Comparison of ENCODE assay signal across 13 cellular contexts in the genomic region with DNA sequence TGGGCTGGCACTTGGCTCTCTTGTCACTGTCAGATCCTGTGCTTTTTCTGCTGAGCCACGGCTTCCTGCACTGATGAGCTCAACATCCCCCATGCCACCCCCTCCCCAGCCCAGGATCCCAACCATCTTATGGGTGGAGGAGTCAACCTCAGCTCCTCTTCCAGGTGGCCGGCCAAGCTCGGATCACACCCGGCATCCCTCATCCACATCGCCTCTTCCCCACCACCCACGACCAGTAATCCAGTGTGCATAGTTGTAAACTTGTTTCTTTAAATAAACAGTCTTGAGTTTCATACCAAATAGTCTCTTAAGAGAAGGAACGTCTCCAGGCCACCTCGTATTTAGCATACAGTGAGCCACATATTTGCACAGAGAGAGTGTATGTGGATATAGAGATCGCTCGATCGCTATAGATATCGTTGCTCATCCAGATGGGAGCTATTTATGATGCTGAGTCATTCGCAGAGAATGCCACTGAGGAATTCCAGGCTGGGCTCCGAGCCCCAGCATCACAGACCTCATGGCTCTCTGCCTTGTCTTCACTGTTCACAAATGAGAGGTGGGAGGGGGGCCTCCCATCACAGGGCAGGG.
DNase-seq lines count a peak whose midpoint lies in the region; ATAC-seq and TF ChIP-seq lines count a peak whose summit lies in the region.
"Had no signal": no experiment of that assay in that cellular context is flagged by ENCODE, and none has a peak within 500 bp of the region (broad histone marks: within the 10 kb centered on the region; RNA-seq: fewer than 3 reads in every experiment).

No MANE protein-coding gene starts in this region.

- DNase-seq in GM04504 (ENCODE audit: low read depth) (peak; percentile 84), NCI-H460 (ENCODE audit: extremely low read depth, low read depth) (peak; percentile 44), dorsolateral prefrontal cortex (peak in 4 of 10 donors; percentile 40 to 65 (median 61)), occipital lobe (lab: John Stamatoyannopoulos, UW) (peak; percentile 48), body of pancreas (no peak), NCI-H510A (lab: John Stamatoyannopoulos, UW) (no peak)
- DNase-seq in activated CD4-positive, alpha-beta T cell treated with anti-CD3 and anti-CD28 coated beads, Interleukin-2, amount 50 U/mL, for 48 hours: no peak
- DNase-seq: activated effector memory CD4-positive, alpha-beta T cell treated with anti-CD3 and anti-CD28 coated beads, Interleukin-2, amount 50 U/mL, for 16 hours; erythroblast; NCI-H526; stimulated activated CD4-positive, alpha-beta T cell treated with anti-CD3 and anti-CD28 coated beads, Interleukin-1b, Interleukin-23, amount 100 ng/mL, for 48 hours; transverse colon had no signal

- H3K27me3 ChIP-seq in dorsolateral prefrontal cortex (peaks cover 0 to 8% (median 0%) of the 10 kb centered on the region in 45 donors), body of pancreas (no peaks in the 10 kb centered on the region)

- H3K4me1 ChIP-seq in body of pancreas: no peaks in the 10 kb centered on the region
- H3K4me1 ChIP-seq: transverse colon had no signal

- intact Hi-C loops in dorsolateral prefrontal cortex (cut with DNase I): no loop called here
- intact Hi-C loops in body of pancreas (cut with DNase I): no loop called here

- H3K9me3 ChIP-seq in body of pancreas: no peaks in the 10 kb centered on the region
- H3K9me3 ChIP-seq: transverse colon had no signal

- TF ChIP-seq CTCF in dorsolateral prefrontal cortex (IDR thresholded peaks at IDR 0.05 in 54 of 56, conservative IDR thresholded peaks at IDR 0.05 in 2 of 56; ENCODE audit: low read depth in 1 of 56, partially characterized antibody in 56 of 56) (no peak), body of pancreas (IDR thresholded peaks at IDR 0.05) (no peak)

- H3K4me3 ChIP-seq in dorsolateral prefrontal cortex (no peak overlapping the region), body of pancreas (no peak overlapping the region)
- H3K4me3 ChIP-seq: transverse colon had no signal

- H3K36me3 ChIP-seq in body of pancreas (replicated peaks in 1 of 2; ENCODE audit: insufficient read depth in 1 of 2, low read depth in 2 of 2): no peaks in the 10 kb centered on the region
- H3K36me3 ChIP-seq: transverse colon had no signal

- TF ChIP-seq POLR2A in body of pancreas (IDR thresholded peaks at IDR 0.05): no peak

- H3K27ac ChIP-seq in dorsolateral prefrontal cortex: peak overlapping the region in 37 of 59 donors; percentile 9 to 75 (median 40)
- H3K27ac ChIP-seq in body of pancreas: no peak overlapping the region
- H3K27ac ChIP-seq: transverse colon had no signal

- ATAC-seq in body of pancreas (no peak), GM18858 (IDR thresholded peaks at IDR 0.05; ENCODE audit: unreplicated experiment) (no peak)

- 47 to 50% methylated on average over 14 of the region's 14 CpGs for WGBS in body of pancreas, 2 donors

Comparison
In these comparisons a context has a peak if more than half of its experiments do, and no peak if none do; other contexts are left out.
1. DNase-seq: peak in GM04504 (single experiment), NCI-H460 (single experiment) and occipital lobe (single experiment); none in body of pancreas (0 of 4), NCI-H510A (single experiment) and activated CD4-positive, alpha-beta T cell treated with anti-CD3 and anti-CD28 coated beads, Interleukin-2, amount 50 U/mL, for 48 hours (0 of 2).
2. H3K27ac ChIP-seq: peak in dorsolateral prefrontal cortex (37 of 59); none in body of pancreas (0 of 4).